In genomic region chr7:85215098-85215497, GRCh38 we compare ENCODE assay signal across 1 cellular context.
TF ChIP-seq lines count a peak whose summit lies in the region.

No MANE protein-coding gene starts in this region.

TF ChIP-seq in SK-N-SH, 30 proteins besides CTCF, POLR2A, EP300 and RAD21 (continued from another document):
- no peak for TF ChIP-seq PBX3 (IDR thresholded peaks at IDR 0.05)
- no peak for TF ChIP-seq TEAD4 (IDR thresholded peaks at IDR 0.05; ENCODE audit: borderline replicate concordance, insufficient read depth)
- TF ChIP-seq SIN3A (IDR thresholded peaks at IDR 0.05; ENCODE audit: borderline replicate concordance, low read depth, low read length) = no peak
- TF ChIP-seq TAF1 (IDR thresholded peaks at IDR 0.05; ENCODE audit: borderline replicate concordance, low read depth, low read length) = no peak
- no peak for TF ChIP-seq ZBTB33 (IDR thresholded peaks at IDR 0.05; ENCODE audit: borderline replicate concordance, low read depth)
- no peak for TF ChIP-seq RCOR1 (IDR thresholded peaks at IDR 0.05; ENCODE audit: low read length)
